9 cellular contexts compared by ENCODE assay signal in genomic region chr9:78333-78732, GRCh38. TPM values are rescaled to one million over a fixed set of nuclear protein-coding genes. Genes with fewer than 3 reads are reported as not detected.
"Had no signal": no experiment of that assay in that cellular context is flagged by ENCODE, and none has a peak within 500 bp of the region (broad histone marks: within the 10 kb centered on the region; RNA-seq: fewer than 3 reads in every experiment).

No MANE protein-coding gene starts in this region.

RNA-seq across cellular contexts. Expression of gene FOXD4, which starts 39.9 kb away (rescaled TPM):
- total RNA-seq: mononuclear cell, natural killer cell, right atrium auricular region, right lobe of liver, smooth muscle cell, tibial nerve, urinary bladder, vagina had no signal
- polyA plus RNA-seq: immature natural killer cell had no signal
